ENCODE assay signal across 17 cellular contexts in genomic region chr2:62423883-62424458, GRCh38.
DNase-seq lines count a peak whose midpoint lies in the region; ATAC-seq and TF ChIP-seq lines count a peak whose summit lies in the region.
"Had no signal": no experiment of that assay in that cellular context is flagged by ENCODE, and none has a peak within 500 bp of the region (broad histone marks: within the 10 kb centered on the region; RNA-seq: fewer than 3 reads in every experiment).

No MANE protein-coding gene starts in this region.

- H4K8ac ChIP-seq in mesendoderm (ENCODE audit: low read depth, low read length) = no peak overlapping the region

- H3K4me3 ChIP-seq in heart left ventricle = no peak overlapping the region
- H3K4me3 ChIP-seq in left ventricle myocardium inferior = no peak overlapping the region
- H3K4me3 ChIP-seq in esophagus muscularis mucosa = no peak overlapping the region
- H3K4me3 ChIP-seq in vagina = no peak overlapping the region
- no peak overlapping the region for H3K4me3 ChIP-seq in mesendoderm (ENCODE audit: low read length)
- H3K4me3 ChIP-seq: body of pancreas, GM12878, transverse colon had no signal

- H3K27me3 ChIP-seq in heart left ventricle (no peaks in the 10 kb centered on the region), left ventricle myocardium inferior (ENCODE audit: low read depth) (no peaks in the 10 kb centered on the region), esophagus muscularis mucosa (no peaks in the 10 kb centered on the region), vagina (no peaks in the 10 kb centered on the region), mesendoderm (ENCODE audit: insufficient read depth, low read length, poor library complexity) (no peaks in the 10 kb centered on the region)
- H3K27me3 ChIP-seq: body of pancreas, transverse colon had no signal

- no peak overlapping the region for H3K4me2 ChIP-seq in mesendoderm (ENCODE audit: low read length)

- no peaks in the 10 kb centered on the region for H3K27me3 Mint-ChIP-seq in stimulated activated naive B cell treated with anti-CD40 and anti-IgM and Interleukin-4, amounts not matched to agents 10 μg/mL and 1 μg/mL and 100 μg/mL, for 72 hours

- 60 to 86% (median 82%) methylated on average over 3 of the region's 3 CpGs for WGBS in heart left ventricle, 4 donors
- 84% methylated on average over 3 of the region's 3 CpGs for WGBS in esophagus muscularis mucosa
- WGBS in mesendoderm (ENCODE audit: extremely low coverage, insufficient coverage, low lambda C conversion rate) = no CpG with 5 or more reads among the region's 3 CpGs

- TF ChIP-seq POLR2A in heart left ventricle (IDR thresholded peaks at IDR 0.05) (no peak), esophagus muscularis mucosa (IDR thresholded peaks at IDR 0.05; ENCODE audit: low read depth) (no peak), vagina (IDR thresholded peaks at IDR 0.05) (no peak)

- H3K18ac ChIP-seq in mesendoderm (ENCODE audit: low read length) = no peak overlapping the region

- no peak overlapping the region for H3K27ac Mint-ChIP-seq in stimulated activated naive B cell treated with anti-CD40 and anti-IgM and Interleukin-4, amounts not matched to agents 10 μg/mL and 1 μg/mL and 100 μg/mL, for 72 hours
- H3K27ac Mint-ChIP-seq: activated B cell treated with CpG ODN at 0.5 μM for 24 hours; T-helper 1 cell treated with Interleukin-12 subunit alpha and Interleukin-12 subunit beta and Interleukin-4 antibody, amounts not matched to agents 30 μg/mL and 1 μg/mL, for 36 hours had no signal

- H3K56ac ChIP-seq in mesendoderm (ENCODE audit: low read length) = no peak overlapping the region

- no peak overlapping the region for H3K23ac ChIP-seq in mesendoderm (ENCODE audit: low read length)

- H3K9me3 ChIP-seq in heart left ventricle (peaks cover 0 to 17% (median 0%) of the 10 kb centered on the region in 12 donors), left ventricle myocardium inferior (replicated peaks) (peaks cover 9% of the 10 kb centered on the region), esophagus muscularis mucosa (no peaks in the 10 kb centered on the region), vagina (no peaks in the 10 kb centered on the region)
- H3K9me3 ChIP-seq: body of pancreas had no signal

- H3K27ac ChIP-seq in heart left ventricle (no peak overlapping the region), left ventricle myocardium inferior (replicated peaks) (no peak overlapping the region), esophagus muscularis mucosa (replicated peaks in 1 of 4) (no peak overlapping the region), vagina (peak overlapping the region; percentile 75), mesendoderm (ENCODE audit: low read depth, low read length) (no peak overlapping the region)
- H3K27ac ChIP-seq: body of pancreas, HL-60, transverse colon had no signal

- no peak overlapping the region for H2BK5ac ChIP-seq in mesendoderm (ENCODE audit: low read length)

- no peak overlapping the region for H2BK120ac ChIP-seq in mesendoderm (ENCODE audit: low read depth, low read length)

- H3K9me3 Mint-ChIP-seq in stimulated activated naive B cell treated with anti-CD40 and anti-IgM and Interleukin-4, amounts not matched to agents 10 μg/mL and 1 μg/mL and 100 μg/mL, for 72 hours = peaks cover 4 to 6% of the 10 kb centered on the region in 2 donors

- no peak for TF ChIP-seq EP300 in esophagus muscularis mucosa (IDR thresholded peaks at IDR 0.05)

- no peaks in the 10 kb centered on the region for H3K4me1 Mint-ChIP-seq in stimulated activated naive B cell treated with anti-CD40 and anti-IgM and Interleukin-4, amounts not matched to agents 10 μg/mL and 1 μg/mL and 100 μg/mL, for 72 hours
- H3K4me1 Mint-ChIP-seq: activated B cell treated with CpG ODN at 0.5 μM for 24 hours had no signal

- H2BK15ac ChIP-seq in mesendoderm (replicated peaks; ENCODE audit: low read depth) = no peak overlapping the region

- TF ChIP-seq CTCF in heart left ventricle (IDR thresholded peaks at IDR 0.05) (no peak), left ventricle myocardium inferior (IDR thresholded peaks at IDR 0.05; ENCODE audit: borderline replicate concordance) (no peak), esophagus muscularis mucosa (IDR thresholded peaks at IDR 0.05) (no peak), vagina (IDR thresholded peaks at IDR 0.05) (no peak)

- no peak overlapping the region for H4K5ac ChIP-seq in mesendoderm (ENCODE audit: low read length)

- intact Hi-C loops in heart left ventricle (cut with DNase I) (no loop called here), left ventricle myocardium inferior (cut with micrococcal nuclease) (no loop called here), esophagus muscularis mucosa (cut with DNase I) (no loop called here), vagina (cut with DNase I) (no loop called here)

- H3K9ac ChIP-seq in mesendoderm (ENCODE audit: low read length) = no peak overlapping the region

- H3K36me3 Mint-ChIP-seq in stimulated activated naive B cell treated with anti-CD40 and anti-IgM and Interleukin-4, amounts not matched to agents 10 μg/mL and 1 μg/mL and 100 μg/mL, for 72 hours = peaks cover 0 to 3% of the 10 kb centered on the region in 2 donors

- H3K36me3 ChIP-seq in heart left ventricle (no peaks in the 10 kb centered on the region), left ventricle myocardium inferior (no peaks in the 10 kb centered on the region), esophagus muscularis mucosa (no peaks in the 10 kb centered on the region), vagina (no peaks in the 10 kb centered on the region), mesendoderm (ENCODE audit: control insufficient read depth, insufficient read depth, low read length) (no peaks in the 10 kb centered on the region)
- H3K36me3 ChIP-seq: transverse colon had no signal

- no peaks in the 10 kb centered on the region for H3K79me2 ChIP-seq in mesendoderm (ENCODE audit: control insufficient read depth, insufficient read depth, low read length)

- no peak overlapping the region for H3K4ac ChIP-seq in mesendoderm (ENCODE audit: low read depth, low read length)

- H3K79me1 ChIP-seq in mesendoderm (ENCODE audit: low read length) = no peaks in the 10 kb centered on the region

- H3K4me3 Mint-ChIP-seq in stimulated activated naive B cell treated with anti-CD40 and anti-IgM and Interleukin-4, amounts not matched to agents 10 μg/mL and 1 μg/mL and 100 μg/mL, for 72 hours = no peak overlapping the region
- H3K4me3 Mint-ChIP-seq: activated B cell treated with CpG ODN at 0.5 μM for 24 hours; T-helper 1 cell treated with Interleukin-12 subunit alpha and Interleukin-12 subunit beta and Interleukin-4 antibody, amounts not matched to agents 30 μg/mL and 1 μg/mL, for 36 hours had no signal

- peak; percentile 36 to 70 (median 54) for ATAC-seq in heart left ventricle
- ATAC-seq in stimulated activated naive B cell treated with anti-CD40 and anti-IgM and Interleukin-4, amounts not matched to agents 10 μg/mL and 1 μg/mL and 100 μg/mL, for 72 hours (replicated peaks) = no peak
- ATAC-seq: body of pancreas had no signal

- H3K4me1 ChIP-seq in heart left ventricle (peaks cover 0 to 10% (median 0%) of the 10 kb centered on the region in 12 donors), left ventricle myocardium inferior (peaks cover 20% of the 10 kb centered on the region), esophagus muscularis mucosa (no peaks in the 10 kb centered on the region), vagina (peaks cover 5% of the 10 kb centered on the region), mesendoderm (ENCODE audit: control insufficient read depth, low read depth, low read length) (no peaks in the 10 kb centered on the region)
- H3K4me1 ChIP-seq: body of pancreas, transverse colon had no signal

- H2AK5ac ChIP-seq in mesendoderm (ENCODE audit: low read length) = no peak overlapping the region

- no peak for DNase-seq in heart left ventricle
- DNase-seq in left ventricle myocardium inferior = no peak
- DNase-seq in esophagus muscularis mucosa (ENCODE audit: extremely low spot score) = peak; percentile 88
- DNase-seq in mucosa of gallbladder (ENCODE audit: low spot score) = peak; percentile 29
- DNase-seq in vagina (ENCODE audit: extremely low spot score in 2 of 2) = peak in 1 of 2 donors; percentile 82
- DNase-seq in effector CD8-positive, alpha-beta T cell (lab: John Stamatoyannopoulos, UW) = no peak
- no peak for DNase-seq in mesendoderm
- DNase-seq in stimulated activated naive B cell treated with anti-CD40 and anti-IgM and Interleukin-4, amounts not matched to agents 10 μg/mL and 1 μg/mL and 100 μg/mL, for 72 hours = no peak
- DNase-seq: activated B cell treated with CpG ODN at 0.5 μM for 24 hours; activated naive CD4-positive, alpha-beta T cell; body of pancreas; NCI-H1436; NCI-H526 treated with DMSO at 0.1 percent for 48 hours; transverse colon had no signal

Comparison
In these comparisons a context has a peak if more than half of its experiments do, and no peak if none do; other contexts are left out.
1. ATAC-seq: peak in heart left ventricle (4 of 4); none in stimulated activated naive B cell treated with anti-CD40 and anti-IgM and Interleukin-4, amounts not matched to agents 10 μg/mL and 1 μg/mL and 100 μg/mL, for 72 hours (0 of 2).
2. DNase-seq: peak in esophagus muscularis mucosa (single experiment) and mucosa of gallbladder (single experiment); none in heart left ventricle (0 of 5), left ventricle myocardium inferior (single experiment), effector CD8-positive, alpha-beta T cell (single experiment), mesendoderm (single experiment) and stimulated activated naive B cell treated with anti-CD40 and anti-IgM and Interleukin-4, amounts not matched to agents 10 μg/mL and 1 μg/mL and 100 μg/mL, for 72 hours (single experiment).